ENCODE assay signal across 12 cellular contexts in the genomic region with DNA sequence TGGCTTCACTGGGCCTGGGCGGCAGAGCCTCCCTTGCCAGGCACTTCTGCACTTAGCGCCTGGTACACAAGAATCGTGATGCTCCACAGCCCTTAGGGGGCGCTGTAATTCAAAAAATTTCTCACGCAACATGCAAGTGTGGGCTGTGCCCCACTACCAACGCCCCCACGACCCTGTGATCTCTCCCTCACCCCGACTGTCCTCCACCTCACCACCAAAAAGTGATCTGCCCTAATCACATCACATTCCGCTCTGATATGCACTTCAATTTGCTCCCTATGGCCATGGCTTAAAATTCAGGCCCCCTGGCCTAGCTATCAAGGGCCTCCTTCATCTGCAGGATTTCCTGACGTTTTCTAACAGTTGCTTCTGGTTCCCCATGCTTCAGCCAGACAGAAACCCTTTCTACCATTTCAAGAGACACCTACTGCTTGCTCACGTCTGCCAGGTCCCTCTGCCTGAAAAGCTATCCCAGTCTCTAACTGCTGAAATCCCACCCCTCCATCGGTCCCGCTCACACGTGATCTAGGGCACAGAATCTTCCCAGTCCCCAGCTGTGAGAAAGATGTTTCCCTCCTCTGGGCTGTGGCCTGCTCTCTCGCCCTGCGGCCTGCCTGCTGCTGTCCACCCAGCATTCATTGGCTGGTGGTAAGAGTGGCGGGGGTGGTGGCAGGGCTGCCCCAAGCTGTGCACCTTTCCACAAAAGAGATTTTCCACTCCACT. TPM values are rescaled to one million over a fixed set of nuclear protein-coding genes. Genes with fewer than 3 reads are reported as not detected.
A peak's percentile ranks its signal among the peaks of the same experiment; 100 is the strongest.
DNase-seq lines count a peak whose midpoint lies in the region; ATAC-seq, FAIRE-seq and TF ChIP-seq lines count a peak whose summit lies in the region.
"Had no signal": no experiment of that assay in that cellular context is flagged by ENCODE, and none has a peak within 500 bp of the region (broad histone marks: within the 10 kb centered on the region; RNA-seq: fewer than 3 reads in every experiment).

No MANE protein-coding gene starts in this region.

- no peak overlapping the region for H2BK5ac ChIP-seq in H9 (ENCODE audit: insufficient read length, low read length)

- H3K9me3 Mint-ChIP-seq in H9 = no peaks in the 10 kb centered on the region; a peak in 1 of 5 replicates
- H3K9me3 Mint-ChIP-seq: activated naive CD4-positive, alpha-beta T cell treated with anti-CD3 and anti-CD28 coated beads, Interleukin-2, amount 50 U/mL, for 72 hours; memory B cell had no signal

- no peaks in the 10 kb centered on the region for H3K36me3 Mint-ChIP-seq in H9 (ENCODE audit: insufficient read depth in 1 of 3, low read depth in 3 of 3)
- H3K36me3 Mint-ChIP-seq: activated naive CD4-positive, alpha-beta T cell treated with anti-CD3 and anti-CD28 coated beads, Interleukin-2, amount 50 U/mL, for 72 hours; memory B cell had no signal

- H3K4me2 ChIP-seq in H9 (ENCODE audit: insufficient read depth, insufficient read length, low read length) = no peak overlapping the region

- H2BK20ac ChIP-seq in H9 (ENCODE audit: low read depth, low read length, poor library complexity, severe bottlenecking) = no peak overlapping the region

- no peaks in the 10 kb centered on the region for H3K27me3 ChIP-seq in H9 (ENCODE audit: insufficient read depth, low read length)
- H3K27me3 ChIP-seq: stomach had no signal

- H3K14ac ChIP-seq in H9 (ENCODE audit: insufficient read depth, low read length) = no peak overlapping the region

- H4K5ac ChIP-seq in H9 (ENCODE audit: insufficient read length, low read depth, low read length) = no peak overlapping the region

- no peak overlapping the region for H2BK12ac ChIP-seq in H9 (ENCODE audit: insufficient read length, low read depth, low read length)

- H3K4ac ChIP-seq in H9 (ENCODE audit: low read depth, low read length) = no peak overlapping the region

- FAIRE-seq in GM12892 (lab: Jason Lieb, UNC) = no peak
- FAIRE-seq: TTC549 had no signal

- H4K20me1 ChIP-seq in H9 (ENCODE audit: control insufficient read depth, insufficient read depth, insufficient read length) = no peaks in the 10 kb centered on the region

- no CpG with 5 or more reads among the region's 17 CpGs for WGBS in H9 (ENCODE audit: extremely low coverage, insufficient read length, low lambda C conversion rate)

- no peak overlapping the region for H3K23ac ChIP-seq in H9 (ENCODE audit: insufficient read length, low read depth, low read length)

- no peaks in the 10 kb centered on the region for H3K23me2 ChIP-seq in H9 (ENCODE audit: insufficient read length, low read depth, low read length, poor library complexity, severe bottlenecking)

- no peak overlapping the region for H3K9ac ChIP-seq in H9 (ENCODE audit: extremely low read depth, insufficient read length, low read length)

- no peak overlapping the region for H3K56ac ChIP-seq in H9 (ENCODE audit: insufficient read length, low read depth, low read length)

- no peak for TF ChIP-seq POLR2A in GM12892 (IDR thresholded peaks at IDR 0.05; ENCODE audit: low read depth, low read length)

- no peak overlapping the region for H2AK5ac ChIP-seq in H9 (ENCODE audit: insufficient read length, low read length)

- no peaks in the 10 kb centered on the region for H3K79me1 ChIP-seq in H9 (ENCODE audit: insufficient read depth, low read depth, low read length, poor library complexity, severe bottlenecking)

- H3K27ac ChIP-seq in H9 (ENCODE audit: insufficient read length, low read depth, low read length) = no peak overlapping the region
- H3K27ac ChIP-seq in VCaP = no peak overlapping the region
- H3K27ac ChIP-seq: stomach had no signal

- H3K9me3 ChIP-seq in H9 (ENCODE audit: control insufficient read depth, low read depth, low read length) = no peaks in the 10 kb centered on the region
- H3K9me3 ChIP-seq: stomach had no signal

- H2BK120ac ChIP-seq in H9 (ENCODE audit: low read depth, low read length, poor library complexity, severe bottlenecking) = no peak overlapping the region

- H3K18ac ChIP-seq in H9 (ENCODE audit: insufficient read length, low read depth, low read length) = no peak overlapping the region

- H3K4me1 Mint-ChIP-seq in H9 = peaks cover 41 to 42% of the 10 kb centered on the region in 2 experiments
- H3K4me1 Mint-ChIP-seq: memory B cell had no signal

- peaks cover under 1% of the 10 kb centered on the region; the same call in 1 of the 2 replicates for H3K27me3 Mint-ChIP-seq in H9 (ENCODE audit: low read depth)

- H3K4me1 ChIP-seq in H9 (ENCODE audit: insufficient read depth, low read length) = peaks cover 6% of the 10 kb centered on the region; the same call in 1 of the 2 replicates
- H3K4me1 ChIP-seq: stomach had no signal

- DNase-seq in DMS53 (lab: John Stamatoyannopoulos, UW) = peak; percentile 66
- peak; percentile 74 for DNase-seq in H9
- peak; percentile 75 for DNase-seq in iPS-NIHi11 (ENCODE audit: low spot score)
- no peak for DNase-seq in DMS79 treated with DMSO at 0.1 percent for 48 hours (lab: John Stamatoyannopoulos, UW)
- no peak for DNase-seq in GM12892 (ENCODE audit: insufficient read length)
- DNase-seq: stomach had no signal

- 0 out of 5 replicates have a peak overlapping the region, but pooled peaks of 1 of the 2 experiments have one; percentile 6 for H3K4me3 Mint-ChIP-seq in H9
- H3K4me3 Mint-ChIP-seq: memory B cell had no signal

- H4K8ac ChIP-seq in H9 (replicated peaks; ENCODE audit: insufficient read length, low read depth, low read length) = no peak overlapping the region

- TF ChIP-seq CTCF in H9 (conservative IDR thresholded peaks at IDR 0.05) (peak; percentile 91), VCaP (conservative IDR thresholded peaks at IDR 0.05) (0 out of 2 replicates have a peak, but pooled peaks have one; percentile 14)

- H4K91ac ChIP-seq in H9 (ENCODE audit: insufficient read length, low read depth, low read length) = no peak overlapping the region

- H3K79me2 ChIP-seq in H9 (ENCODE audit: insufficient read depth, low read length) = no peaks in the 10 kb centered on the region

- ATAC-seq in GM18870 (IDR thresholded peaks at IDR 0.05; ENCODE audit: unreplicated experiment) = no peak
- no peak for ATAC-seq in GM18502 (IDR thresholded peaks at IDR 0.05; ENCODE audit: poor library complexity, unreplicated experiment)
- ATAC-seq: activated naive CD4-positive, alpha-beta T cell treated with anti-CD3 and anti-CD28 coated beads, Interleukin-2, amount 50 U/mL, for 72 hours had no signal

- H3T11ph ChIP-seq in H9 (ENCODE audit: low read length) = no peak overlapping the region

- H2BK15ac ChIP-seq in H9 (ENCODE audit: low read depth, low read length) = no peak overlapping the region

- H3K27ac Mint-ChIP-seq in H9 = peak overlapping the region in 1 of 3 experiments; percentile 63; a peak in 3 of 7 replicates
- H3K27ac Mint-ChIP-seq: memory B cell had no signal

- no peak overlapping the region for H2AFZ ChIP-seq in H9 (ENCODE audit: low read length)

RNA-seq across cellular contexts. Expression of a gene that starts 27.9 kb away (rescaled TPM):
- total RNA-seq in H9 (2021) = 0.46 and 0.59 TPM in 2 replicates
- 5.1 TPM for polyA plus RNA-seq in GM12892 (2012; ENCODE audit: missing spikeins)

Comparison
In these comparisons a context has a peak if more than half of its experiments do, and no peak if none do; other contexts are left out.
1. DNase-seq: peak in DMS53 (single experiment), H9 (single experiment) and iPS-NIHi11 (single experiment); none in DMS79 treated with DMSO at 0.1 percent for 48 hours (single experiment) and GM12892 (single experiment).